Comparison of ENCODE assay signal across 1 cellular context in genomic region chr22:39350803-39351688, GRCh38.
TF ChIP-seq lines count a peak whose summit lies in the region.

No MANE protein-coding gene starts in this region.

TF ChIP-seq in GM12878, 131 proteins besides CTCF, POLR2A, EP300 and RAD21:
- TF ChIP-seq BRCA1 (IDR thresholded peaks at IDR 0.05; ENCODE audit: low read depth, low read length) (no peak), PKNOX1 (IDR thresholded peaks at IDR 0.05) (0 out of 2 replicates have a peak, but pooled peaks have one; percentile 8)
